Comparison of ENCODE assay signal across 8 cellular contexts in genomic region chr10:92238586-92239098, GRCh38. TPM values are rescaled to one million over a fixed set of nuclear protein-coding genes. Genes with fewer than 3 reads are reported as not detected.
A peak's percentile ranks its signal among the peaks of the same experiment; 100 is the strongest.
DNase-seq lines count a peak whose midpoint lies in the region; ATAC-seq and TF ChIP-seq lines count a peak whose summit lies in the region.

No MANE protein-coding gene starts in this region.

- H3K79me1 ChIP-seq in IMR-90 (ENCODE audit: low read depth in 1 of 2, low read length in 2 of 2): no peaks in the 10 kb centered on the region; a peak in 1 of 4 replicates

- ATAC-seq in IMR-90 (ENCODE audit: low read depth): no peak
- ATAC-seq in stimulated activated naive B cell treated with anti-CD40 and anti-IgM and Interleukin-4, amounts not matched to agents 10 μg/mL and 1 μg/mL and 100 μg/mL, for 72 hours (replicated peaks): no peak
- ATAC-seq in GM19467 (IDR thresholded peaks at IDR 0.05; ENCODE audit: unreplicated experiment): no peak
- no peak for ATAC-seq in GM21786 (IDR thresholded peaks at IDR 0.05; ENCODE audit: unreplicated experiment)

- H2BK20ac ChIP-seq in IMR-90 (ENCODE audit: low read depth, low read length): no peak overlapping the region

- H3K36me3 ChIP-seq in BJ (ENCODE audit: control insufficient read depth, insufficient read depth, low read length) (no peaks in the 10 kb centered on the region), IMR-90 (ENCODE audit: control insufficient read depth, insufficient read depth, low read length) (no peaks in the 10 kb centered on the region), brain microvascular endothelial cell (replicated peaks) (no peaks in the 10 kb centered on the region)

- H3K9ac ChIP-seq in IMR-90 (ENCODE audit: low read depth, low read length): no peak overlapping the region

- H3K56ac ChIP-seq in IMR-90 (ENCODE audit: extremely low read depth, insufficient read depth, low read length): no peak overlapping the region

- H2AK5ac ChIP-seq in IMR-90 (ENCODE audit: low read depth, low read length): no peak overlapping the region

- no peak overlapping the region for H3K4ac ChIP-seq in IMR-90 (ENCODE audit: low read depth, low read length)

- H3K9me3 Mint-ChIP-seq in stimulated activated naive B cell treated with anti-CD40 and anti-IgM and Interleukin-4, amounts not matched to agents 10 μg/mL and 1 μg/mL and 100 μg/mL, for 72 hours: no peaks in the 10 kb centered on the region

- H4K91ac ChIP-seq in IMR-90 (ENCODE audit: insufficient read depth, low read depth, low read length): no peak overlapping the region

- H3K4me1 ChIP-seq in IMR-90 (ENCODE audit: control insufficient read depth, insufficient read depth, low read length): peaks cover 2% of the 10 kb centered on the region; the same call in 1 of the 2 replicates

- H3K4me1 Mint-ChIP-seq in stimulated activated naive B cell treated with anti-CD40 and anti-IgM and Interleukin-4, amounts not matched to agents 10 μg/mL and 1 μg/mL and 100 μg/mL, for 72 hours: peaks cover 18 to 33% of the 10 kb centered on the region in 2 donors

- DNase-seq in BJ (ENCODE audit: low read depth): peak; percentile 38
- DNase-seq in IMR-90: peak; percentile 43
- DNase-seq in brain microvascular endothelial cell: peak; percentile 34
- DNase-seq in kidney glomerular epithelial cell (lab: John Stamatoyannopoulos, UW): peak; percentile 37
- DNase-seq in stimulated activated naive B cell treated with anti-CD40 and anti-IgM and Interleukin-4, amounts not matched to agents 10 μg/mL and 1 μg/mL and 100 μg/mL, for 72 hours: no peak
- DNase-seq in stimulated activated CD4-positive, alpha-beta T cell treated with anti-CD3 and anti-CD28 coated beads, Interleukin-2, amount 100 ng/mL, for 48 hours: no peak

- peak overlapping the region; percentile 76 for H3K4me2 ChIP-seq in IMR-90 (ENCODE audit: low read depth, low read length)

- H2AK9ac ChIP-seq in IMR-90 (replicated peaks; ENCODE audit: low read depth, low read length, poor library complexity): no peak overlapping the region

- peak overlapping the region; percentile 76 to 88 for H3K4me3 Mint-ChIP-seq in stimulated activated naive B cell treated with anti-CD40 and anti-IgM and Interleukin-4, amounts not matched to agents 10 μg/mL and 1 μg/mL and 100 μg/mL, for 72 hours

- intact Hi-C loops in IMR-90 (cut with micrococcal nuclease): no loop called here

- POLR2A ChIA-PET in BJ (lab: Charles Lee) (no interaction called here), IMR-90 (lab: Charles Lee; ENCODE audit: unreplicated experiment) (no interaction called here)

- H3K23ac ChIP-seq in IMR-90 (ENCODE audit: low read depth, low read length): peak overlapping the region; percentile 33; the same call in 1 of the 2 replicates

- no peak overlapping the region for H3K18ac ChIP-seq in IMR-90 (ENCODE audit: low read depth, low read length)

- no peak for TF ChIP-seq RAD21 in IMR-90 (IDR thresholded peaks at IDR 0.05; ENCODE audit: low read length)

- H2AFZ ChIP-seq in IMR-90 (replicated peaks; ENCODE audit: low read length, poor library complexity): no peak overlapping the region

- H2BK120ac ChIP-seq in IMR-90 (ENCODE audit: low read depth, low read length): no peak overlapping the region

- WGBS in IMR-90 (ENCODE audit: extremely low coverage in 2 of 2, insufficient read length in 1 of 2), 2 experiments: 100% methylated on average over 1 of the region's 8 CpGs; no CpG with 5 or more reads in 1 of the 2 experiments

- no peak overlapping the region for H2BK5ac ChIP-seq in IMR-90 (ENCODE audit: low read depth, low read length, poor library complexity, severe bottlenecking)

- no peak overlapping the region for H3K27ac ChIP-seq in IMR-90 (ENCODE audit: insufficient read depth, low read length)
- H3K27ac ChIP-seq in brain microvascular endothelial cell: no peak overlapping the region

- TF ChIP-seq CTCF in BJ (IDR thresholded peaks at IDR 0.05; ENCODE audit: insufficient read depth, low read depth, low read length) (no peak), IMR-90 (conservative IDR thresholded peaks at IDR 0.05; ENCODE audit: low read depth, low read length) (no peak), brain microvascular endothelial cell (IDR thresholded peaks at IDR 0.05; ENCODE audit: low read depth, low read length, missing control alignments) (no peak)

- no peaks in the 10 kb centered on the region for H4K20me1 ChIP-seq in IMR-90 (ENCODE audit: insufficient read depth, low read length)

- no peaks in the 10 kb centered on the region for H3K9me3 ChIP-seq in IMR-90 (ENCODE audit: control insufficient read depth, insufficient read depth, low read length)

- no peaks in the 10 kb centered on the region for H3K9me1 ChIP-seq in IMR-90 (ENCODE audit: insufficient read depth, low read length)

- CTCF ChIA-PET in BJ (lab: Yijun Ruan, JAX) (interaction anchor here (0.7 to 0.8 kb wide), 2 partner anchors 54 kb away, joined by 3 to 4 read pairs; no protein-coding TSS in a partner anchor), IMR-90 (lab: Yijun Ruan, JAX) (interaction anchor here (0.6 to 1.5 kb wide), 2 partner anchors 40 to 54 kb away, joined by 4 read pairs; no protein-coding TSS in a partner anchor)

- no TSS peak for BruUV-seq in IMR-90 (replicated peaks; lab: Mats Ljungman, UMichigan)

- no peak overlapping the region for H4K8ac ChIP-seq in IMR-90 (ENCODE audit: low read depth in 2 of 2, low read length in 2 of 2)

- no peak overlapping the region for H2BK15ac ChIP-seq in IMR-90 (ENCODE audit: low read depth, low read length)

- TF ChIP-seq POLR2A in IMR-90 (IDR thresholded peaks at IDR 0.05; ENCODE audit: low read depth, low read length): no peak

- no peaks in the 10 kb centered on the region for H3K27me3 ChIP-seq in BJ (ENCODE audit: control insufficient read depth, insufficient read depth, low read length)
- no peaks in the 10 kb centered on the region for H3K27me3 ChIP-seq in IMR-90 (ENCODE audit: control insufficient read depth, insufficient read depth, low read length)
- H3K27me3 ChIP-seq in brain microvascular endothelial cell (replicated peaks): no peaks in the 10 kb centered on the region

- in situ Hi-C loops in IMR-90 (cut with MboI; ENCODE audit: low sequenced_read_pairs) (no loop called here), brain microvascular endothelial cell (cut with HindIII; ENCODE audit: low pct_ligation_motif_present, low sequenced_read_pairs) (no loop called here)

- H3K4me3 ChIP-seq in BJ (ENCODE audit: low read depth, low read length) (peak overlapping the region; percentile 59; the same call in 1 of the 2 replicates), IMR-90 (ENCODE audit: insufficient read depth, low read depth, low read length) (no peak overlapping the region), brain microvascular endothelial cell (ENCODE audit: low read depth, low read length) (no peak overlapping the region)

- dilution Hi-C loops in IMR-90 (cut with HindIII; ENCODE audit: low sequenced_read_pairs, unreplicated experiment): no loop called here

- H3K27me3 Mint-ChIP-seq in stimulated activated naive B cell treated with anti-CD40 and anti-IgM and Interleukin-4, amounts not matched to agents 10 μg/mL and 1 μg/mL and 100 μg/mL, for 72 hours: no peaks in the 10 kb centered on the region

- no peak overlapping the region for H3K14ac ChIP-seq in IMR-90 (replicated peaks; ENCODE audit: low read depth, low read length)

- peaks cover 9 to 16% of the 10 kb centered on the region in 2 donors for H3K36me3 Mint-ChIP-seq in stimulated activated naive B cell treated with anti-CD40 and anti-IgM and Interleukin-4, amounts not matched to agents 10 μg/mL and 1 μg/mL and 100 μg/mL, for 72 hours

- no peak overlapping the region for H4K5ac ChIP-seq in IMR-90 (ENCODE audit: low read depth, low read length)

- H3K27ac Mint-ChIP-seq in stimulated activated naive B cell treated with anti-CD40 and anti-IgM and Interleukin-4, amounts not matched to agents 10 μg/mL and 1 μg/mL and 100 μg/mL, for 72 hours: no peak overlapping the region

TF ChIP-seq in IMR-90, 13 proteins besides CTCF, POLR2A, EP300 and RAD21:
- TF ChIP-seq ELK1 (IDR thresholded peaks at IDR 0.05; ENCODE audit: borderline replicate concordance, low read depth, low read length): no peak
- peak; percentile 83 for TF ChIP-seq CEBPB (IDR thresholded peaks at IDR 0.05; ENCODE audit: low read depth, low read length)

RNA-seq across cellular contexts. Expression of gene CPEB3, which starts 52.2 kb away (rescaled TPM):
- polyA plus RNA-seq in BJ (2011; rRNA removed): 0.28 TPM in 2 replicates
- 0.90 and 1.2 TPM in 2 replicates for polyA minus RNA-seq in BJ (2011; rRNA and poly(A)+ RNA removed)
- 0.18 and 0.28 TPM in 2 replicates for total RNA-seq in IMR-90 (2012; rRNA removed)
- polyA plus RNA-seq in IMR-90 (2012; rRNA removed): 0.26 and 0.36 TPM in 2 replicates
- 0.13 and 0.21 TPM in 2 replicates for polyA plus RNA-seq in IMR-90 (2012; cell fraction: cytosol; rRNA removed)
- polyA plus RNA-seq in IMR-90 (2012; cell fraction: nucleus; rRNA removed; ENCODE audit: low replicate concordance): 0.69 and 0.72 TPM in 2 replicates

RNA-seq across cellular contexts. Expression of gene MARCHF5, which starts 52.3 kb away (rescaled TPM):
- 13.1 and 23.2 TPM in 2 replicates for polyA plus RNA-seq in BJ (2011; rRNA removed)
- 4.8 and 10.7 TPM in 2 replicates for polyA minus RNA-seq in BJ (2011; rRNA and poly(A)+ RNA removed)
- total RNA-seq in IMR-90 (2012; rRNA removed): 14.9 and 20.8 TPM in 2 replicates
- 20.3 and 30.0 TPM in 2 replicates for polyA plus RNA-seq in IMR-90 (2012; rRNA removed)
- 5.3 and 8.8 TPM in 2 replicates for polyA plus RNA-seq in IMR-90 (2012; cell fraction: cytosol; rRNA removed)
- 7.7 and 26.0 TPM in 2 replicates for polyA plus RNA-seq in IMR-90 (2012; cell fraction: nucleus; rRNA removed; ENCODE audit: low replicate concordance)

Comparison
In these comparisons a context has a peak if more than half of its experiments do, and no peak if none do; other contexts are left out.
1. DNase-seq: peak in BJ (single experiment), IMR-90 (single experiment), brain microvascular endothelial cell (single experiment) and kidney glomerular epithelial cell (single experiment); none in stimulated activated naive B cell treated with anti-CD40 and anti-IgM and Interleukin-4, amounts not matched to agents 10 μg/mL and 1 μg/mL and 100 μg/mL, for 72 hours (single experiment) and stimulated activated CD4-positive, alpha-beta T cell treated with anti-CD3 and anti-CD28 coated beads, Interleukin-2, amount 100 ng/mL, for 48 hours (0 of 2).